25 cellular contexts compared by ENCODE assay signal in genomic region chr2:46707909-46708308, GRCh38.
"Had no signal": no experiment of that assay in that cellular context is flagged by ENCODE, and none has a peak within 500 bp of the region (broad histone marks: within the 10 kb centered on the region; RNA-seq: fewer than 3 reads in every experiment).

No MANE protein-coding gene starts in this region.

- H3K27me3 ChIP-seq: esophagus squamous epithelium, hepatocyte, neural progenitor cell, pancreas had no signal

- H3K27ac Mint-ChIP-seq: natural killer cell treated with Interleukin-12 subunit alpha and Interleukin-12 subunit beta and Interleukin-15 and Interleukin-18, amount 100 ng/mL, for 72 hours; neural progenitor cell; progenitor cell of endocrine pancreas; stimulated activated effector memory CD8-positive, alpha-beta T cell treated with anti-CD3 and anti-CD28 coated beads, Interleukin-12 subunit alpha, Interleukin-12 subunit beta, amount 100 ng/mL, for 72 hours; stimulated activated naive CD8-positive, alpha-beta T cell treated with anti-CD3 and anti-CD28 coated beads, Interleukin-15, Interleukin-2, amounts not matched to agents 100 ng/mL and 50 ng/mL, for 24 hours had no signal

- H3K9me3 ChIP-seq: pancreas had no signal

- H3K9ac ChIP-seq: neural progenitor cell had no signal

- H3K27ac ChIP-seq: epithelial cell of prostate, esophagus squamous epithelium, hepatocyte, left ventricle myocardium inferior, neural progenitor cell, pancreas had no signal

- H3K27me3 Mint-ChIP-seq: natural killer cell treated with Interleukin-12 subunit alpha and Interleukin-12 subunit beta and Interleukin-15 and Interleukin-18, amount 100 ng/mL, for 72 hours; progenitor cell of endocrine pancreas; stimulated activated naive CD8-positive, alpha-beta T cell treated with anti-CD3 and anti-CD28 coated beads, Interleukin-15, Interleukin-2, amounts not matched to agents 100 ng/mL and 50 ng/mL, for 24 hours had no signal

- H3K36me3 Mint-ChIP-seq: stimulated activated effector memory CD8-positive, alpha-beta T cell treated with anti-CD3 and anti-CD28 coated beads, Interleukin-12 subunit alpha, Interleukin-12 subunit beta, amount 100 ng/mL, for 72 hours had no signal

- H3K4me3 ChIP-seq: esophagus squamous epithelium, hepatocyte, left ventricle myocardium inferior, lung, neural progenitor cell, pancreas had no signal

- H2AFZ ChIP-seq: hepatocyte, neural progenitor cell had no signal

- H3K4me3 Mint-ChIP-seq: natural killer cell treated with Interleukin-12 subunit alpha and Interleukin-12 subunit beta and Interleukin-15 and Interleukin-18, amount 100 ng/mL, for 72 hours; neural progenitor cell; stimulated activated effector memory CD8-positive, alpha-beta T cell treated with anti-CD3 and anti-CD28 coated beads, Interleukin-12 subunit alpha, Interleukin-12 subunit beta, amount 100 ng/mL, for 72 hours; stimulated activated naive CD8-positive, alpha-beta T cell treated with anti-CD3 and anti-CD28 coated beads, Interleukin-15, Interleukin-2, amounts not matched to agents 100 ng/mL and 50 ng/mL, for 24 hours had no signal

- H3K36me3 ChIP-seq: esophagus squamous epithelium, left ventricle myocardium inferior, neural progenitor cell, pancreas had no signal

- DNase-seq: cortex of kidney; effector memory CD4-positive, alpha-beta T cell; esophagus squamous epithelium; foreskin melanocyte; head of caudate nucleus; kidney; left cardiac atrium; left ventricle myocardium inferior; mesenchymal stem cell; midbrain; nucleus accumbens; pancreas; right cardiac atrium; stimulated activated CD4-positive, alpha-beta T cell treated with anti-CD3 and anti-CD28 coated beads, Interleukin-4, amount 100 ng/mL, for 1 hour; stimulated activated CD8-positive, alpha-beta memory T cell treated with anti-CD3 and anti-CD28 coated beads, Interleukin-4, amount 100 ng/mL, for 48 hours; substantia nigra; trophoblast cell had no signal

- H3K9me3 Mint-ChIP-seq: natural killer cell treated with Interleukin-12 subunit alpha and Interleukin-12 subunit beta and Interleukin-15 and Interleukin-18, amount 100 ng/mL, for 72 hours had no signal

- H3K4me1 Mint-ChIP-seq: neural progenitor cell had no signal

- H3K4me2 ChIP-seq: hepatocyte, neural progenitor cell had no signal
